Comparison of ENCODE assay signal across 16 cellular contexts in genomic region chr1:90335566-90335965, GRCh38.
"Had no signal": no experiment of that assay in that cellular context is flagged by ENCODE, and none has a peak within 500 bp of the region (broad histone marks: within the 10 kb centered on the region; RNA-seq: fewer than 3 reads in every experiment).

No MANE protein-coding gene starts in this region.

- H3K36me3 ChIP-seq: cardiac muscle cell, sigmoid colon, transverse colon had no signal

- H3K9me3 ChIP-seq: body of pancreas, transverse colon had no signal

- H3K4me3 ChIP-seq: body of pancreas, cardiac muscle cell, sigmoid colon, smooth muscle cell, transverse colon had no signal

- H3K4me1 ChIP-seq: body of pancreas, foreskin keratinocyte, sigmoid colon had no signal

- H3K27ac ChIP-seq: body of pancreas, cardiac muscle cell, foreskin keratinocyte, sigmoid colon, transverse colon had no signal

- ATAC-seq: body of pancreas, foreskin keratinocyte, left ventricle myocardium superior, T-cell had no signal

- DNase-seq: activated naive CD4-positive, alpha-beta T cell; activated naive CD8-positive, alpha-beta T cell treated with anti-CD3 and anti-CD28 coated beads for 36 hours; activated T-cell treated with anti-CD3 and anti-CD28 coated beads, Interleukin-2, amount 50 U/mL, for 1 hour; body of pancreas; effector CD4-positive, alpha-beta T cell; foreskin keratinocyte; hippocampal formation; kidney glomerular epithelial cell; left ventricle myocardium superior; posterior cingulate gyrus; sigmoid colon; stimulated activated CD4-positive, alpha-beta T cell treated with anti-CD3 and anti-CD28 coated beads, Interleukin-15, amount 100 ng/mL, for 24 hours; T-cell; transverse colon had no signal

- H3K27me3 ChIP-seq: body of pancreas, cardiac muscle cell, sigmoid colon, transverse colon had no signal
